ENCODE assay signal across 19 cellular contexts in genomic region chr5:58793888-58794287, GRCh38.
DNase-seq lines count a peak whose midpoint lies in the region; ATAC-seq and TF ChIP-seq lines count a peak whose summit lies in the region.
"Had no signal": no experiment of that assay in that cellular context is flagged by ENCODE, and none has a peak within 500 bp of the region (broad histone marks: within the 10 kb centered on the region; RNA-seq: fewer than 3 reads in every experiment).

No MANE protein-coding gene starts in this region.

- no peak overlapping the region for H3K4me3 ChIP-seq in A673 (ENCODE audit: low read depth, low read length, poor library complexity, severe bottlenecking)
- H3K4me3 ChIP-seq in MG63 = no peak overlapping the region
- H3K4me3 ChIP-seq: A549; BLaER1 treated with 17β-estradiol and CSF1 and Interleukin-3, amounts not matched to agents 10 nM and 100 nM; HAP-1 had no signal

- H3K9me3 ChIP-seq in A673 (ENCODE audit: low read depth, low read length, poor library complexity, severe bottlenecking) (no peaks in the 10 kb centered on the region), MG63 (no peaks in the 10 kb centered on the region)
- H3K9me3 ChIP-seq: A549; BLaER1 treated with 17β-estradiol and CSF1 and Interleukin-3, amounts not matched to agents 10 nM and 100 nM; HAP-1 had no signal

- CTCF ChIA-PET in A673 (lab: Charles Lee) = no interaction called here
- CTCF ChIA-PET in HEK293T (lab: Yijun Ruan, JAX) = interaction anchor here (0.5 to 1.1 kb wide), 2 partner anchors 57 to 392 kb away, joined by 3 read pairs; no protein-coding TSS in a partner anchor

- BruUV-seq in A673 (replicated peaks; lab: Mats Ljungman, UMichigan) = no TSS peak

- no peaks in the 10 kb centered on the region for H3K36me3 Mint-ChIP-seq in activated T-helper 17 cell treated with anti-CD3 and anti-CD28 coated beads, Interleukin-2, amount 50 U/mL, for 72 hours (ENCODE audit: low read depth)
- H3K36me3 Mint-ChIP-seq: CD8-positive, alpha-beta T cell; IgD-negative memory B cell had no signal

- no peak overlapping the region for H3K27ac ChIP-seq in A673 (ENCODE audit: low read depth, low read length, poor library complexity, severe bottlenecking)
- H3K27ac ChIP-seq: 22Rv1; A549; BLaER1 treated with 17β-estradiol and CSF1 and Interleukin-3, amounts not matched to agents 10 nM and 100 nM had no signal

- no peaks in the 10 kb centered on the region for H3K9me3 Mint-ChIP-seq in activated T-helper 17 cell treated with anti-CD3 and anti-CD28 coated beads, Interleukin-2, amount 50 U/mL, for 72 hours
- H3K9me3 Mint-ChIP-seq: CD8-positive, alpha-beta T cell; HFFc6; IgD-negative memory B cell had no signal

- intact Hi-C loops in A673 (cut with micrococcal nuclease; ENCODE audit: unreplicated experiment) = no loop called here

- H3K27me3 ChIP-seq in A673 (replicated peaks; ENCODE audit: insufficient read depth, low read depth, low read length, poor library complexity) = no peaks in the 10 kb centered on the region
- H3K27me3 ChIP-seq in MG63 = peaks cover 3% of the 10 kb centered on the region; the same call in 1 of the 2 replicates
- H3K27me3 ChIP-seq: BLaER1 treated with 17β-estradiol and CSF1 and Interleukin-3, amounts not matched to agents 10 nM and 100 nM had no signal

- peak overlapping the region; percentile 48 for H3K27ac Mint-ChIP-seq in activated T-helper 17 cell treated with anti-CD3 and anti-CD28 coated beads, Interleukin-2, amount 50 U/mL, for 72 hours
- H3K27ac Mint-ChIP-seq: B cell; CD8-positive, alpha-beta T cell; HFFc6; IgD-negative memory B cell had no signal

- H3K4me3 Mint-ChIP-seq in activated T-helper 17 cell treated with anti-CD3 and anti-CD28 coated beads, Interleukin-2, amount 50 U/mL, for 72 hours = peak overlapping the region; percentile 15
- H3K4me3 Mint-ChIP-seq: B cell; CD8-positive, alpha-beta T cell; HFFc6; IgD-negative memory B cell had no signal

- no peak for TF ChIP-seq CTCF in A673 (conservative IDR thresholded peaks at IDR 0.05; ENCODE audit: low read depth, low read length)

- no peaks in the 10 kb centered on the region for H3K36me3 ChIP-seq in A673 (ENCODE audit: insufficient read depth, low read length, poor library complexity, severe bottlenecking)
- no peaks in the 10 kb centered on the region for H3K36me3 ChIP-seq in MG63
- H3K36me3 ChIP-seq: BLaER1 treated with 17β-estradiol and CSF1 and Interleukin-3, amounts not matched to agents 10 nM and 100 nM; HAP-1 had no signal

- peaks cover 16% of the 10 kb centered on the region for H3K4me1 Mint-ChIP-seq in activated T-helper 17 cell treated with anti-CD3 and anti-CD28 coated beads, Interleukin-2, amount 50 U/mL, for 72 hours
- H3K4me1 Mint-ChIP-seq: B cell had no signal

- H3K4me1 ChIP-seq in A673 (ENCODE audit: insufficient read depth, low read length, poor library complexity, severe bottlenecking) = peaks cover 8% of the 10 kb centered on the region
- H3K4me1 ChIP-seq: A549; BLaER1 treated with 17β-estradiol and CSF1 and Interleukin-3, amounts not matched to agents 10 nM and 100 nM; HAP-1 had no signal

- peak; percentile 27 for DNase-seq in DMS 273 (lab: John Stamatoyannopoulos, UW; ENCODE audit: unreplicated experiment)
- no peak for DNase-seq in DMS 273 treated with DMSO at 0.1 percent for 48 hours (lab: John Stamatoyannopoulos, UW)
- DNase-seq in A673 (ENCODE audit: low spot score) = peak; percentile 46
- DNase-seq in HEK293T (ENCODE audit: extremely low spot score) = peak; percentile 10
- no peak for DNase-seq in NCI-H1105 (lab: John Stamatoyannopoulos, UW)
- DNase-seq in MG63 = no peak
- DNase-seq: Calu3; CD8-positive, alpha-beta T cell; HFFc6; KBM-7 had no signal

- H3K27me3 Mint-ChIP-seq in activated T-helper 17 cell treated with anti-CD3 and anti-CD28 coated beads, Interleukin-2, amount 50 U/mL, for 72 hours = peaks cover 33% of the 10 kb centered on the region

- no peak for ATAC-seq in activated T-helper 17 cell treated with anti-CD3 and anti-CD28 coated beads, Interleukin-2, amount 50 U/mL, for 72 hours (replicated peaks)
- no peak for ATAC-seq in HG02981 (IDR thresholded peaks at IDR 0.05; ENCODE audit: unreplicated experiment)
- ATAC-seq: A549; CD8-positive, alpha-beta T cell; HepG2 had no signal

- POLR2A ChIA-PET in A673 (lab: Charles Lee; ENCODE audit: low non-redundant PET) (no interaction called here), HEK293T (lab: Yijun Ruan, JAX) (no interaction called here)

TF ChIP-seq in HEK293T, 16 proteins besides CTCF, POLR2A, EP300 and RAD21:
- peak; percentile 75 for TF ChIP-seq PKNOX1 (IDR thresholded peaks at IDR 0.05)
- no peak for TF ChIP-seq HDGF (IDR thresholded peaks at IDR 0.05; ENCODE audit: borderline replicate concordance)

Comparison
In these comparisons a context has a peak if more than half of its experiments do, and no peak if none do; other contexts are left out.
1. DNase-seq: peak in DMS 273 (single experiment), A673 (single experiment) and HEK293T (single experiment); none in DMS 273 treated with DMSO at 0.1 percent for 48 hours (single experiment), NCI-H1105 (single experiment) and MG63 (single experiment).